ENCODE assay signal across 23 cellular contexts in the genomic region with DNA sequence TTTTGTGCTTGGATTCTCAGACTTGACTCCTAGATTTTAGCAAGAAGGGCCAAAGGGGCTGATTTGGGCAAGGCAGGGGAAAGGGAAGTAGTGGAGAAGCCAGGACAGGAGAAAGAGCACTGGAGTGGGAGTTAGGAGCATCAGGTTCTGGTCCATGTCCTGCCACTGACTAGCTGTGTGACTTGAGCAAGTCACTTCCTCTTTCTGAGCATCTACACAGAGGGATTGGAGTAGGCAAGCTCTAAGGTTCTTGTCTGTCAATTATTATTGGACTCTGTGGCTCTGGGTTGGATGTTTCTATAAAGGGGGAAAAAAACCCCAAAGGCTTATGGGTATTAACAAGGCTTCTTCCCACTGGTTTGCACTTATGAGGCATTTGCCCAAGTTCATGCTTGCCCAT. TPM values are rescaled to one million over a fixed set of nuclear protein-coding genes. Genes with fewer than 3 reads are reported as not detected.
DNase-seq lines count a peak whose midpoint lies in the region; ATAC-seq, FAIRE-seq and TF ChIP-seq lines count a peak whose summit lies in the region.
"Had no signal": no experiment of that assay in that cellular context is flagged by ENCODE, and none has a peak within 500 bp of the region (broad histone marks: within the 10 kb centered on the region; RNA-seq: fewer than 3 reads in every experiment).

No MANE protein-coding gene starts in this region.

- H3K79me2 ChIP-seq in OCI-LY3 (ENCODE audit: low read length): no peaks in the 10 kb centered on the region

- peak; percentile 51 for FAIRE-seq in A549 (lab: Jason Lieb, UNC)
- FAIRE-seq: GM19239 had no signal

- intact Hi-C loops in cardiac septum (cut with DNase I): no loop called here

- H3K9me3 ChIP-seq in A549: no peaks in the 10 kb centered on the region
- no peaks in the 10 kb centered on the region for H3K9me3 ChIP-seq in OCI-LY3 (ENCODE audit: insufficient read depth, low read length)
- H3K9me3 ChIP-seq: Peyer's patch had no signal

- H3K4me2 ChIP-seq in A549 (no peak overlapping the region), OCI-LY3 (ENCODE audit: low read length) (peak overlapping the region; percentile 34; the same call in 1 of the 2 replicates)

- ATAC-seq in A549: no peak
- ATAC-seq in GM18907 (IDR thresholded peaks at IDR 0.05; ENCODE audit: unreplicated experiment): peak; percentile 62
- peak; percentile 55 for ATAC-seq in HG03378 (IDR thresholded peaks at IDR 0.05; ENCODE audit: unreplicated experiment)
- ATAC-seq: HCT116, SK-N-SH treated with all-trans-retinoic acid at 6 μM for 48 hours had no signal

- no peak overlapping the region for H3K27ac Mint-ChIP-seq in mesothelial cell of epicardium

- no peak for TF ChIP-seq EP300 in A549 (IDR thresholded peaks at IDR 0.05)

- POLR2A ChIA-PET in A549 (lab: Yijun Ruan, JAX): no interaction called here

- CTCF ChIA-PET in A549 (lab: Yijun Ruan, JAX): no interaction called here

- H3K4me1 ChIP-seq in A549 (peaks cover 3% of the 10 kb centered on the region; the same call in 1 of the 3 replicates), OCI-LY3 (ENCODE audit: low read length) (peaks cover 20% of the 10 kb centered on the region)
- H3K4me1 ChIP-seq: Peyer's patch had no signal

- H4K20me1 ChIP-seq in OCI-LY3 (ENCODE audit: insufficient read depth, low read length): no peaks in the 10 kb centered on the region

- H3K27me3 ChIP-seq in OCI-LY3 (ENCODE audit: low read depth, low read length): no peaks in the 10 kb centered on the region
- H3K27me3 ChIP-seq: Peyer's patch had no signal

- H3K4me1 Mint-ChIP-seq in mesothelial cell of epicardium: peaks cover 6% of the 10 kb centered on the region

- 0 out of 6 replicates have a peak overlapping the region, but pooled peaks of 1 of the 2 experiments have one; percentile 30 for H3K27ac ChIP-seq in A549
- no peak overlapping the region for H3K27ac ChIP-seq in OCI-LY3 (ENCODE audit: low read length)
- H3K27ac ChIP-seq: C4-2B, Peyer's patch had no signal

- TF ChIP-seq RAD21 in A549 (conservative IDR thresholded peaks at IDR 0.05 in 1 of 2, IDR thresholded peaks at IDR 0.05 in 1 of 2): no peak

- H3K36me3 ChIP-seq in OCI-LY3 (replicated peaks; ENCODE audit: low read depth, low read length): no peaks in the 10 kb centered on the region
- H3K36me3 ChIP-seq: Peyer's patch had no signal

- H3K27me3 Mint-ChIP-seq in mesothelial cell of epicardium (ENCODE audit: low read depth): no peaks in the 10 kb centered on the region

- no peak overlapping the region for H2AFZ ChIP-seq in OCI-LY3 (ENCODE audit: low read depth, low read length)
- H2AFZ ChIP-seq: GM23248 had no signal

- H3K4me3 ChIP-seq in A549: no peak overlapping the region
- H3K4me3 ChIP-seq in OCI-LY3 (ENCODE audit: low read length): no peak overlapping the region
- H3K4me3 ChIP-seq: GM23248, Peyer's patch had no signal

- no peak for TF ChIP-seq CTCF in A549 (IDR thresholded peaks at IDR 0.05)
- TF ChIP-seq CTCF in OCI-LY3 (IDR thresholded peaks at IDR 0.05; ENCODE audit: low read depth, low read length): no peak
- no peak for TF ChIP-seq CTCF in mesothelial cell of epicardium (IDR thresholded peaks at IDR 0.05; ENCODE audit: unreplicated experiment)

- no peaks in the 10 kb centered on the region for H3K36me3 Mint-ChIP-seq in mesothelial cell of epicardium

- no peak overlapping the region for H3K4me3 Mint-ChIP-seq in mesothelial cell of epicardium

- no peak overlapping the region for H3K9ac ChIP-seq in OCI-LY3 (ENCODE audit: low read length)
- H3K9ac ChIP-seq: GM23248 had no signal

- no peak for TF ChIP-seq POLR2A in A549 (IDR thresholded peaks at IDR 0.05; ENCODE audit: low read length)

- peaks cover 34% of the 10 kb centered on the region for H3K9me3 Mint-ChIP-seq in mesothelial cell of epicardium

- no peak for DNase-seq in A549 (ENCODE audit: low read depth in 1 of 2, low spot score in 1 of 2)
- DNase-seq in NCI-H2171 treated with DMSO at 0.1 percent for 48 hours (lab: John Stamatoyannopoulos, UW): no peak
- DNase-seq in stimulated activated CD4-positive, alpha-beta T cell treated with anti-CD3 and anti-CD28 coated beads, Interleukin-4, amount 100 ng/mL, for 24 hours: no peak
- no peak for DNase-seq in cardiac septum (ENCODE audit: low spot score)
- no peak for DNase-seq in mesothelial cell of epicardium (ENCODE audit: low spot score in 2 of 2, unreplicated experiment in 2 of 2)
- DNase-seq: Calu3, DMS79 treated with DMSO at 0.1 percent for 48 hours, GDM1, GM23248, NCI-H1105, NCI-H187, NCI-H446 treated with DMSO at 0.1 percent for 48 hours, NCI-H748 treated with DMSO at 0.1 percent for 48 hours, Peyer's patch, SHP77, T-helper 2 cell had no signal

TF ChIP-seq in A549, 52 proteins besides CTCF, POLR2A, EP300 and RAD21:
- TF ChIP-seq CBX2 (IDR thresholded peaks at IDR 0.05; ENCODE audit: borderline replicate concordance, low read depth) (no peak), ZFP36 (IDR thresholded peaks at IDR 0.05; ENCODE audit: borderline replicate concordance, partially characterized antibody) (no peak), ESRRA (IDR thresholded peaks at IDR 0.05; ENCODE audit: borderline replicate concordance, low read length) (no peak), PHF8 (IDR thresholded peaks at IDR 0.05; ENCODE audit: borderline replicate concordance, low read depth) (no peak), ZSCAN20 (CRISPR knock-in tag; IDR thresholded peaks at IDR 0.05) (no peak), NPAS2 (CRISPR knock-in tag; IDR thresholded peaks at IDR 0.05; ENCODE audit: borderline replicate concordance) (no peak), SMC3 (IDR thresholded peaks at IDR 0.05) (no peak), NR3C1 (IDR thresholded peaks at IDR 0.05) (no peak), KDM5A (IDR thresholded peaks at IDR 0.05) (no peak)
TF ChIP-seq in A549: peak in this region for 0.

RNA-seq across cellular contexts. Expression of a gene that starts 24.4 kb away (rescaled TPM):
- polyA plus RNA-seq in A549 (2011; rRNA removed): 2.6 and 2.9 TPM in 2 replicates
- polyA plus RNA-seq in A549 (2012; cell fraction: cytosol; rRNA removed): 2.1 and 2.4 TPM in 2 replicates
- polyA plus RNA-seq in A549 (2012; cell fraction: nucleus; rRNA removed): 2.8 and 3.3 TPM in 2 replicates
- 0.79 to 1.4 TPM (median 0.87 TPM) in 3 replicates for polyA plus RNA-seq in A549 (2017; fragmentation: RNase III; extraction: RNeasy Plus Mini Kit Qiagen cat#74134 plus additional on column Dnase treatment)
- 1.7 and 2.0 TPM in 2 replicates for polyA minus RNA-seq in A549 (2011; rRNA and poly(A)+ RNA removed)
- not detected for total RNA-seq in cardiac septum
- 10.1 to 14.5 TPM (median 10.4 TPM) in 3 replicates for total RNA-seq in mesothelial cell of epicardium
- total RNA-seq: Calu3, GM23248, Peyer's patch had no signal
- polyA plus RNA-seq: GM23248 had no signal

Comparison
In these comparisons a context has a peak if more than half of its experiments do, and no peak if none do; other contexts are left out.
1. ATAC-seq: peak in GM18907 (single experiment) and HG03378 (single experiment); none in A549 (0 of 2).
2. RNA of a gene that starts 24.4 kb away (total RNA-seq): 10.1 to 14.5 TPM in mesothelial cell of epicardium; not detected in cardiac septum (single experiment); every median in the first group is over 10 times any median in the second.